21 cellular contexts compared by ENCODE assay signal in the genomic region with DNA sequence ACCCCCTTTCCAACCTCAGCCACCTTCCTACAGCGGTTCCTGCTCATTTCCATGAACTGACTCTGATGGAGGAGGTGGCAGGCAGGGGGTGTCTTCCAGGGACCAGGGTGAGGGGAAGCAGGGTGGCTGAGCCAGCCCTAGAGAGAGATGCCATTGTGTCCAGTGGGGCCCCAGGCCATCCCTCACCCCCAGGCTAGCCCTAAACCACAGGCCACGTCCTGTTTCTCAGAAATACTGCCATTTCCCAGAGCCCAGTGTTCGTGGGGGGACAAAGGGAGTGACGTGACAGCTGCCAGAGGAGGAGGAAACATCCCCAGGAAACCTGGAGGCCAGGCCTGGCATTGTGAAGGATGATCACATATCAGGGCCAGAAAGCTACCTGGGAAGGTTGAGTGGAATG. TPM values are rescaled to one million over a fixed set of nuclear protein-coding genes. Genes with fewer than 3 reads are reported as not detected.
"Had no signal": no experiment of that assay in that cellular context is flagged by ENCODE, and none has a peak within 500 bp of the region (broad histone marks: within the 10 kb centered on the region; RNA-seq: fewer than 3 reads in every experiment).

No MANE protein-coding gene starts in this region.

- H3K27ac Mint-ChIP-seq: naive B cell had no signal

- ATAC-seq: esophagus mucosa, heart left ventricle, sciatic nerve had no signal

- H3K36me3 ChIP-seq: heart left ventricle, tibial artery, upper lobe of left lung, uterus had no signal

- H3K27ac ChIP-seq: heart left ventricle, skin epidermis, tibial artery, upper lobe of left lung had no signal

- H3K27me3 ChIP-seq: heart left ventricle, tibial artery, upper lobe of left lung, uterus had no signal

- DNase-seq: effector memory CD4-positive, alpha-beta T cell; hippocampal formation; mesendoderm; naive B cell; stimulated activated CD4-positive, alpha-beta T cell treated with anti-CD3 and anti-CD28 coated beads, Interleukin-12 subunit alpha, Interleukin-12 subunit beta, amount 100 ng/mL, for 4 hours; stimulated activated naive CD4-positive, alpha-beta T cell treated with Interleukin-2 at 50 U/mL for 16 hours; tibial artery; upper lobe of left lung; uterus had no signal

- H3K4me3 ChIP-seq: heart left ventricle, skin epidermis, tibial artery, upper lobe of left lung, uterus had no signal

- H3K9me3 ChIP-seq: tibial artery, upper lobe of left lung, uterus had no signal

- H3K4me3 Mint-ChIP-seq: naive B cell had no signal

RNA-seq across cellular contexts. Expression of gene CHRDL2, which starts 39.5 kb away (rescaled TPM):
- total RNA-seq: fibroblast of lung, frontal cortex, glomerular endothelial cell, kidney epithelial cell, lung microvascular endothelial cell, osteocyte, pulmonary artery endothelial cell had no signal
- polyA plus RNA-seq: fibroblast of lung, neural cell had no signal
